ENCODE assay signal across 14 cellular contexts in the genomic region with DNA sequence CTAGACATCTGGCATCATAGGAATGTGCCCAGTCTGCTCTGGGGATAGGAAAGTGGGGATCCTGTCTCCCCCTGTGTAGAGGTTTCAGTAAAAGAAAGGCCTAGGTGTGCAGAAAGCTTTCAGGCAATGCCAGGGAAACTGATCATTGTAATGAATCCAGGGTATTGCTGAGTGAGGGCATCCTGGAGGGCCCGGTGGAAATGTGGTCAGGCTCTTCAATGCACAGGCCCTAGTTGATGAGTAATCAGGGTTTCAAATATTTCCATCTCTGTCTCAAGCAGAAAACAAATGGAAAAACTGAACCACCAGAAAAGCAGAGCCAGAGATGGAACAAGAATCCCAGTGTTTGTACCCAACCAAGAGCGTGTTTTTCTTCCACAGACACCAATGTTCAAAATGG. TPM values are rescaled to one million over a fixed set of nuclear protein-coding genes. Genes with fewer than 3 reads are reported as not detected.
A peak's percentile ranks its signal among the peaks of the same experiment; 100 is the strongest.
DNase-seq lines count a peak whose midpoint lies in the region; ATAC-seq lines count a peak whose summit lies in the region.
"Had no signal": no experiment of that assay in that cellular context is flagged by ENCODE, and none has a peak within 500 bp of the region (broad histone marks: within the 10 kb centered on the region; RNA-seq: fewer than 3 reads in every experiment).

No MANE protein-coding gene starts in this region.

- H3K4me3 Mint-ChIP-seq in activated naive CD8-positive, alpha-beta T cell treated with anti-CD3 and anti-CD28 coated beads, Interleukin-2, amount 10 ng/mL, durations not matched to agents 7 days and 5 days = peak overlapping the region; percentile 96
- H3K4me3 Mint-ChIP-seq: neural crest cell had no signal

- ATAC-seq in activated naive CD8-positive, alpha-beta T cell treated with anti-CD3 and anti-CD28 coated beads, Interleukin-2, amount 10 ng/mL, durations not matched to agents 7 days and 5 days (ENCODE audit: low read depth) = peak; percentile 13
- ATAC-seq in GM21717 (IDR thresholded peaks at IDR 0.05; ENCODE audit: unreplicated experiment) (no peak), GM21723 (IDR thresholded peaks at IDR 0.05; ENCODE audit: unreplicated experiment) (no peak)
- ATAC-seq: left lobe of liver, sciatic nerve had no signal

- H3K4me1 Mint-ChIP-seq in activated naive CD8-positive, alpha-beta T cell treated with anti-CD3 and anti-CD28 coated beads, Interleukin-2, amount 10 ng/mL, durations not matched to agents 7 days and 5 days = peaks cover 66% of the 10 kb centered on the region
- H3K4me1 Mint-ChIP-seq: neural crest cell had no signal

- H3K9me3 Mint-ChIP-seq in activated naive CD8-positive, alpha-beta T cell treated with anti-CD3 and anti-CD28 coated beads, Interleukin-2, amount 10 ng/mL, durations not matched to agents 7 days and 5 days = no peaks in the 10 kb centered on the region

- H3K27ac Mint-ChIP-seq in activated naive CD8-positive, alpha-beta T cell treated with anti-CD3 and anti-CD28 coated beads, Interleukin-2, amount 10 ng/mL, durations not matched to agents 7 days and 5 days = peak overlapping the region; percentile 99

- POLR2A ChIA-PET in activated naive CD8-positive, alpha-beta T cell treated with anti-CD3 and anti-CD28 coated beads, Interleukin-2, amount 10 ng/mL, durations not matched to agents 7 days and 5 days (lab: Charles Lee) = interaction anchor here (2.0 to 4.4 kb wide), 2 partner anchors 53 to 80 kb away, joined by 6 to 26 read pairs; partner anchors contain the start of gene UBE4A

- H3K27me3 Mint-ChIP-seq in activated naive CD8-positive, alpha-beta T cell treated with anti-CD3 and anti-CD28 coated beads, Interleukin-2, amount 10 ng/mL, durations not matched to agents 7 days and 5 days = no peaks in the 10 kb centered on the region

- DNase-seq in M059J (ENCODE audit: low read depth) (peak; percentile 59), GM03348 (ENCODE audit: low spot score) (no peak), amygdala (lab: John Stamatoyannopoulos, UW) (no peak)
- peak; percentile 55 to 62 for DNase-seq in activated CD4-positive, alpha-beta T cell treated with anti-CD3 and anti-CD28 coated beads, Interleukin-2, amount 50 U/mL, for 4 hours
- DNase-seq in activated naive CD8-positive, alpha-beta T cell treated with anti-CD3 and anti-CD28 coated beads, Interleukin-2, amount 10 ng/mL, durations not matched to agents 7 days and 5 days = no peak
- DNase-seq in stimulated activated CD4-positive, alpha-beta T cell treated with anti-CD3 and anti-CD28 coated beads, Interleukin-2, amount 100 ng/mL, for 4 hours (ENCODE audit: low read depth) = peak; percentile 42
- DNase-seq: COR-L47, NCI-H510A, thyroid gland had no signal

- peaks cover 51% of the 10 kb centered on the region for H3K36me3 Mint-ChIP-seq in activated naive CD8-positive, alpha-beta T cell treated with anti-CD3 and anti-CD28 coated beads, Interleukin-2, amount 10 ng/mL, durations not matched to agents 7 days and 5 days

RNA-seq across cellular contexts. Expression of gene CD3E, which starts 2.0 kb away (rescaled TPM):
- not detected in 2 replicates for total RNA-seq in M059J (2014; rRNA removed; shearing (Covaris generic))
- total RNA-seq in activated naive CD8-positive, alpha-beta T cell treated with anti-CD3 and anti-CD28 coated beads, Interleukin-2, amount 10 ng/mL, durations not matched to agents 7 days and 5 days = 100 to 1,000 TPM; 607 to 630 TPM
- total RNA-seq: neural crest cell had no signal

RNA-seq across cellular contexts. Expression of gene CD3D, which starts 35.9 kb away (rescaled TPM):
- total RNA-seq in M059J (2014; rRNA removed; shearing (Covaris generic)) = not detected in 2 replicates
- 100 to 1,000 TPM; 424 to 433 TPM for total RNA-seq in activated naive CD8-positive, alpha-beta T cell treated with anti-CD3 and anti-CD28 coated beads, Interleukin-2, amount 10 ng/mL, durations not matched to agents 7 days and 5 days
- total RNA-seq: neural crest cell had no signal

RNA-seq across cellular contexts. Expression of gene CD3G, which starts 37.6 kb away (rescaled TPM):
- not detected in 2 replicates for total RNA-seq in M059J (2014; rRNA removed; shearing (Covaris generic))
- total RNA-seq in activated naive CD8-positive, alpha-beta T cell treated with anti-CD3 and anti-CD28 coated beads, Interleukin-2, amount 10 ng/mL, durations not matched to agents 7 days and 5 days = 100 to 1,000 TPM; 199 to 212 TPM
- total RNA-seq: neural crest cell had no signal

RNA-seq across cellular contexts. Expression of gene MPZL2, which starts 42.5 kb away (rescaled TPM):
- total RNA-seq in M059J (2014; rRNA removed; shearing (Covaris generic)) = 13.6 and 19.6 TPM in 2 replicates
- total RNA-seq in activated naive CD8-positive, alpha-beta T cell treated with anti-CD3 and anti-CD28 coated beads, Interleukin-2, amount 10 ng/mL, durations not matched to agents 7 days and 5 days = 1 to 10 TPM; 8.2 to 9.2 TPM
- total RNA-seq: neural crest cell had no signal

RNA-seq across cellular contexts. Expression of gene UBE4A, which starts 52.8 kb away (rescaled TPM):
- total RNA-seq in M059J (2014; rRNA removed; shearing (Covaris generic)) = 39.5 and 56.5 TPM in 2 replicates
- total RNA-seq in activated naive CD8-positive, alpha-beta T cell treated with anti-CD3 and anti-CD28 coated beads, Interleukin-2, amount 10 ng/mL, durations not matched to agents 7 days and 5 days = 10 to 100 TPM; 43.4 to 44.4 TPM

Comparison
In these comparisons a context has a peak if more than half of its experiments do, and no peak if none do; other contexts are left out.
1. DNase-seq: peak in M059J (single experiment), activated CD4-positive, alpha-beta T cell treated with anti-CD3 and anti-CD28 coated beads, Interleukin-2, amount 50 U/mL, for 4 hours (2 of 2) and stimulated activated CD4-positive, alpha-beta T cell treated with anti-CD3 and anti-CD28 coated beads, Interleukin-2, amount 100 ng/mL, for 4 hours (single experiment); none in activated naive CD8-positive, alpha-beta T cell treated with anti-CD3 and anti-CD28 coated beads, Interleukin-2, amount 10 ng/mL, durations not matched to agents 7 days and 5 days (single experiment), GM03348 (single experiment) and amygdala (0 of 56).
2. RNA of gene CD3E, which starts 2.0 kb away (total RNA-seq): 607 to 630 TPM in activated naive CD8-positive, alpha-beta T cell treated with anti-CD3 and anti-CD28 coated beads, Interleukin-2, amount 10 ng/mL, durations not matched to agents 7 days and 5 days; not detected in M059J; every median in the first group is over 100 times any median in the second.
3. RNA of gene CD3D, which starts 35.9 kb away (total RNA-seq): 424 to 433 TPM in activated naive CD8-positive, alpha-beta T cell treated with anti-CD3 and anti-CD28 coated beads, Interleukin-2, amount 10 ng/mL, durations not matched to agents 7 days and 5 days; not detected in M059J; every median in the first group is over 100 times any median in the second.
4. RNA of gene CD3G, which starts 37.6 kb away (total RNA-seq): 199 to 212 TPM in activated naive CD8-positive, alpha-beta T cell treated with anti-CD3 and anti-CD28 coated beads, Interleukin-2, amount 10 ng/mL, durations not matched to agents 7 days and 5 days; not detected in M059J; every median in the first group is over 100 times any median in the second.